Comparison of ENCODE assay signal across 12 cellular contexts in genomic region chr4:82842593-82842992, GRCh38. TPM values are rescaled to one million over a fixed set of nuclear protein-coding genes. Genes with fewer than 3 reads are reported as not detected.
DNase-seq lines count a peak whose midpoint lies in the region; ATAC-seq and TF ChIP-seq lines count a peak whose summit lies in the region.
"Had no signal": no experiment of that assay in that cellular context is flagged by ENCODE, and none has a peak within 500 bp of the region (broad histone marks: within the 10 kb centered on the region; RNA-seq: fewer than 3 reads in every experiment).

No MANE protein-coding gene starts in this region.

- H3K9me3 Mint-ChIP-seq in neural progenitor cell (no peaks in the 10 kb centered on the region), Calu3 (ENCODE audit: low read depth, unreplicated experiment) (no peaks in the 10 kb centered on the region)
- H3K9me3 Mint-ChIP-seq: activated CD4-positive, alpha-beta T cell treated with anti-CD3 and anti-CD28 coated beads, Interleukin-2, amount 10 ng/mL, durations not matched to agents 7 days and 5 days had no signal

- H3K36me3 Mint-ChIP-seq in neural progenitor cell (peaks cover 35% of the 10 kb centered on the region), Calu3 (ENCODE audit: insufficient read depth, unreplicated experiment) (peaks cover 39% of the 10 kb centered on the region)

- H3K9ac ChIP-seq in Loucy (ENCODE audit: low read depth, low read length, poor library complexity, severe bottlenecking) = no peak overlapping the region
- no peak overlapping the region for H3K9ac ChIP-seq in neural progenitor cell

- no peak overlapping the region for H3K4me3 Mint-ChIP-seq in neural progenitor cell
- H3K4me3 Mint-ChIP-seq in Calu3 (ENCODE audit: low read depth, unreplicated experiment) = no peak overlapping the region
- H3K4me3 Mint-ChIP-seq: activated CD4-positive, alpha-beta T cell treated with anti-CD3 and anti-CD28 coated beads, Interleukin-2, amount 10 ng/mL, durations not matched to agents 7 days and 5 days had no signal

- no peak overlapping the region for H3K4me3 ChIP-seq in Loucy (ENCODE audit: low read length, poor library complexity, severe bottlenecking)
- no peak overlapping the region for H3K4me3 ChIP-seq in dorsolateral prefrontal cortex
- H3K4me3 ChIP-seq in neural progenitor cell = no peak overlapping the region
- H3K4me3 ChIP-seq in stomach = no peak overlapping the region
- H3K4me3 ChIP-seq: body of pancreas had no signal

- H3K27me3 Mint-ChIP-seq in neural progenitor cell (ENCODE audit: insufficient read depth, low read depth) = peaks cover 2% of the 10 kb centered on the region
- no peaks in the 10 kb centered on the region for H3K27me3 Mint-ChIP-seq in Calu3 (ENCODE audit: unreplicated experiment)
- H3K27me3 Mint-ChIP-seq: activated CD4-positive, alpha-beta T cell treated with anti-CD3 and anti-CD28 coated beads, Interleukin-2, amount 10 ng/mL, durations not matched to agents 7 days and 5 days had no signal

- H3K9me2 ChIP-seq in Loucy (replicated peaks; ENCODE audit: low read depth, low read length) = no peaks in the 10 kb centered on the region

- CTCF ChIA-PET in Calu3 (lab: Charles Lee) = no interaction called here

- no peaks in the 10 kb centered on the region for H3K9me3 ChIP-seq in Loucy (ENCODE audit: insufficient read depth, low read depth, low read length)
- H3K9me3 ChIP-seq in neural progenitor cell (ENCODE audit: low read depth) = no peaks in the 10 kb centered on the region
- H3K9me3 ChIP-seq in stomach = no peaks in the 10 kb centered on the region
- H3K9me3 ChIP-seq: body of pancreas had no signal

- DNase-seq in DMS53 (lab: John Stamatoyannopoulos, UW) (peak; percentile 5), DMS53 treated with DMSO at 0.1 percent for 48 hours (lab: John Stamatoyannopoulos, UW; ENCODE audit: unreplicated experiment) (no peak), dorsolateral prefrontal cortex (no peak), neural progenitor cell (ENCODE audit: low spot score) (peak; percentile 15), Calu3 (no peak), stomach (no peak)
- DNase-seq: 8988T; activated CD4-positive, alpha-beta T cell treated with anti-CD3 and anti-CD28 coated beads, Interleukin-2, amount 10 ng/mL, durations not matched to agents 7 days and 5 days; body of pancreas; retina had no signal

- no peaks in the 10 kb centered on the region for H3K79me2 ChIP-seq in Loucy (ENCODE audit: insufficient read depth, low read length)
- H3K79me2 ChIP-seq in neural progenitor cell (ENCODE audit: low read depth) = no peaks in the 10 kb centered on the region

- no peak for TF ChIP-seq EP300 in stomach (IDR thresholded peaks at IDR 0.05)

- H3K27ac Mint-ChIP-seq in neural progenitor cell (no peak overlapping the region), Calu3 (ENCODE audit: unreplicated experiment) (no peak overlapping the region)
- H3K27ac Mint-ChIP-seq: activated CD4-positive, alpha-beta T cell treated with anti-CD3 and anti-CD28 coated beads, Interleukin-2, amount 10 ng/mL, durations not matched to agents 7 days and 5 days had no signal

- no peak for ATAC-seq in GM18505 (IDR thresholded peaks at IDR 0.05; ENCODE audit: unreplicated experiment)
- ATAC-seq: body of pancreas had no signal

- no peak overlapping the region for H2AFZ ChIP-seq in Loucy (ENCODE audit: low read length)
- H2AFZ ChIP-seq in neural progenitor cell (replicated peaks) = no peak overlapping the region

- no peaks in the 10 kb centered on the region for H3K4me1 Mint-ChIP-seq in neural progenitor cell
- no peaks in the 10 kb centered on the region for H3K4me1 Mint-ChIP-seq in Calu3 (ENCODE audit: low read depth, unreplicated experiment)

- H3F3A ChIP-seq in Loucy (ENCODE audit: low read depth) = no peaks in the 10 kb centered on the region
- no peaks in the 10 kb centered on the region for H3F3A ChIP-seq in neural progenitor cell (ENCODE audit: low read depth)

- TF ChIP-seq CTCF in Loucy (conservative IDR thresholded peaks at IDR 0.05; ENCODE audit: low read length) (peak; percentile 49), dorsolateral prefrontal cortex (IDR thresholded peaks at IDR 0.05 in 54 of 56, conservative IDR thresholded peaks at IDR 0.05 in 2 of 56; ENCODE audit: low read depth in 1 of 56, partially characterized antibody in 56 of 56) (peak in 36 of 56 donors; percentile 8 to 45 (median 28)), neural progenitor cell (IDR thresholded peaks at IDR 0.05) (peak; percentile 44), Calu3 (IDR thresholded peaks at IDR 0.05; ENCODE audit: unreplicated experiment) (no peak), stomach (IDR thresholded peaks at IDR 0.05) (no peak)

- no TSS peak for BruUV-seq in Calu3 (replicated peaks; lab: Mats Ljungman, UMichigan)

- H3K27ac ChIP-seq in dorsolateral prefrontal cortex (no peak overlapping the region), neural progenitor cell (no peak overlapping the region), stomach (no peak overlapping the region)
- H3K27ac ChIP-seq: body of pancreas had no signal

- H3K4me2 ChIP-seq in Loucy (ENCODE audit: low read depth, low read length, poor library complexity, severe bottlenecking) (no peak overlapping the region), neural progenitor cell (no peak overlapping the region)

- H4K20me1 ChIP-seq in Loucy (ENCODE audit: insufficient read depth, low read length, poor library complexity, severe bottlenecking) (no peaks in the 10 kb centered on the region), neural progenitor cell (ENCODE audit: low read depth) (peaks cover 10% of the 10 kb centered on the region)

- H3K27me3 ChIP-seq in Loucy (ENCODE audit: insufficient read depth, low read length, poor library complexity, severe bottlenecking) = no peaks in the 10 kb centered on the region
- no peaks in the 10 kb centered on the region for H3K27me3 ChIP-seq in dorsolateral prefrontal cortex
- no peaks in the 10 kb centered on the region for H3K27me3 ChIP-seq in neural progenitor cell
- H3K27me3 ChIP-seq in stomach = no peaks in the 10 kb centered on the region
- H3K27me3 ChIP-seq: body of pancreas had no signal

- H3K36me3 ChIP-seq in Loucy (ENCODE audit: insufficient read depth, low read length) (peaks cover 62% of the 10 kb centered on the region), neural progenitor cell (peaks cover 26% of the 10 kb centered on the region), stomach (peaks cover 70 to 100% (median 100%) of the 10 kb centered on the region in 4 donors)

- intact Hi-C loops in dorsolateral prefrontal cortex (cut with DNase I) (no loop called here), Calu3 (cut with micrococcal nuclease; ENCODE audit: unreplicated experiment) (no loop called here), stomach (cut with DNase I; ENCODE audit: low total_unique reads) (no loop called here)

- TF ChIP-seq POLR2A in stomach (IDR thresholded peaks at IDR 0.05) = no peak
- TF ChIP-seq POLR2A in GM18505 (IDR thresholded peaks at IDR 0.05; ENCODE audit: borderline replicate concordance, extremely low read depth, insufficient read depth, insufficient read length) = no peak

- H3K4me1 ChIP-seq in Loucy (ENCODE audit: insufficient read depth, low read length, poor library complexity, severe bottlenecking) = no peaks in the 10 kb centered on the region
- H3K4me1 ChIP-seq in neural progenitor cell = no peaks in the 10 kb centered on the region
- H3K4me1 ChIP-seq in stomach = peaks cover 0 to 17% (median 6%) of the 10 kb centered on the region in 4 donors

RNA-seq across cellular contexts. Expression of gene SCD5, which starts 44.0 kb away (rescaled TPM):
- 100 to 1,000 TPM; 191 to 439 (median 289) TPM for total RNA-seq in dorsolateral prefrontal cortex
- 34.5 and 36.9 TPM in 2 replicates for total RNA-seq in neural progenitor cell (ENCODE audit: low replicate concordance)
- 13.9 and 16.3 TPM in 2 replicates for total RNA-seq in Calu3 (2022)
- 10 to 100 TPM in 3 of 5 donors, 1 to 10 TPM in 1, under 1 TPM in 1; 0.58 to 35.9 (median 16.9) TPM for total RNA-seq in stomach
- 10 to 100 TPM in 1 of 3 donors, 1 to 10 TPM in 2; 7.1 to 10.1 (median 9.8) TPM for polyA plus RNA-seq in stomach

RNA-seq across cellular contexts. Expression of gene SEC31A, which starts 48.4 kb away (rescaled TPM):
- total RNA-seq in dorsolateral prefrontal cortex (100 to 1,000 TPM in 119 of 120 experiments, 10 to 100 TPM in 1; 85.5 to 171 (median 130) TPM), neural progenitor cell (ENCODE audit: low replicate concordance) (110 and 210 TPM in 2 replicates), Calu3 (2022) (106 and 108 TPM in 2 replicates), stomach (100 to 1,000 TPM in 4 of 5 donors, 10 to 100 TPM in 1; 99.1 to 590 (median 218) TPM)
- polyA plus RNA-seq in stomach = 10 to 100 TPM; 72.1 to 97.1 (median 72.4) TPM

RNA-seq across cellular contexts. Expression of gene THAP9, which starts 57.9 kb away (rescaled TPM):
- total RNA-seq in dorsolateral prefrontal cortex (10 to 100 TPM in 24 of 120 experiments, 1 to 10 TPM in 96; 4.1 to 16.4 (median 7.3) TPM), neural progenitor cell (ENCODE audit: low replicate concordance) (41.3 and 78.7 TPM in 2 replicates), Calu3 (2022) (4.7 and 7.2 TPM in 2 replicates), stomach (1 to 10 TPM in 2 of 5 donors, under 1 TPM in 1, not detected in 2; 0.58 to 8.9 (median 8.6) TPM)
- polyA plus RNA-seq in stomach = 1 to 10 TPM; 1.5 to 2.1 (median 1.7) TPM

Comparison
In these comparisons a context has a peak if more than half of its experiments do, and no peak if none do; other contexts are left out.
1. DNase-seq: peak in DMS53 (single experiment) and neural progenitor cell (single experiment); none in DMS53 treated with DMSO at 0.1 percent for 48 hours (single experiment), dorsolateral prefrontal cortex (0 of 10), Calu3 (single experiment) and stomach (single experiment).
2. CTCF ChIP-seq: peak in Loucy (single experiment), dorsolateral prefrontal cortex (36 of 56) and neural progenitor cell (single experiment); none in Calu3 (single experiment) and stomach (0 of 7).